ENCODE assay signal across 12 cellular contexts in the genomic region with DNA sequence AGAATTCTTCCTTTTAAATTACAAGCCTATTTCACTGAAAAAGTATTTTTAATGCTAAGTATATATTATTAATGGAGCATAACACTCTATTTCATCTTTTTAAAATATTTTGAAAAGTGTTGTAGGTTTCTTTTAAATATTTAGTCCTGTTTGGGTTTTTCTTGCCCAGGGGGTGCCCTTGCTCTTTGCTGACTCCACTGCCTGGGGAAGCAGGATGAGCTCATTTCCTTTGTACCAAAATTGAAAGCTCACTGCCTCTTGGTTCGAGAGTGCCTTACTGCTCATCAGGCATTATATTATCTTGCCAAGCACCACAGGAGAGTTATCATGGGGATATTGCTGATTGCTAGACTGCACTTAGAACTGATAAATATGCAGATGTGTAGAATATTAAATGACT.
DNase-seq lines count a peak whose midpoint lies in the region; ATAC-seq and TF ChIP-seq lines count a peak whose summit lies in the region.
"Had no signal": no experiment of that assay in that cellular context is flagged by ENCODE, and none has a peak within 500 bp of the region (broad histone marks: within the 10 kb centered on the region; RNA-seq: fewer than 3 reads in every experiment).

No MANE protein-coding gene starts in this region.

- no peak overlapping the region for H3K27ac Mint-ChIP-seq in chondrocyte (ENCODE audit: unreplicated experiment)
- no peak overlapping the region for H3K27ac Mint-ChIP-seq in activated CD8-positive, alpha-beta memory T cell treated with anti-CD3 and anti-CD28 coated beads, Interleukin-2, amount 10 ng/mL, durations not matched to agents 7 days and 5 days
- H3K27ac Mint-ChIP-seq: stimulated activated effector memory CD8-positive, alpha-beta T cell treated with anti-CD3 and anti-CD28 coated beads, Interleukin-12 subunit alpha, Interleukin-12 subunit beta, amount 100 ng/mL, for 72 hours had no signal

- peaks cover 15% of the 10 kb centered on the region for H3K4me1 Mint-ChIP-seq in chondrocyte (ENCODE audit: low read depth)
- H3K4me1 Mint-ChIP-seq in activated CD8-positive, alpha-beta memory T cell treated with anti-CD3 and anti-CD28 coated beads, Interleukin-2, amount 10 ng/mL, durations not matched to agents 7 days and 5 days, result no peaks in the 10 kb centered on the region
- H3K4me1 Mint-ChIP-seq: stimulated activated effector memory CD8-positive, alpha-beta T cell treated with anti-CD3 and anti-CD28 coated beads, Interleukin-12 subunit alpha, Interleukin-12 subunit beta, amount 100 ng/mL, for 72 hours had no signal

- CTCF ChIA-PET in activated CD8-positive, alpha-beta memory T cell treated with anti-CD3 and anti-CD28 coated beads, Interleukin-2, amount 10 ng/mL, durations not matched to agents 7 days and 5 days (lab: Charles Lee), result no interaction called here

- peaks cover 6% of the 10 kb centered on the region for H3K9me3 Mint-ChIP-seq in chondrocyte (ENCODE audit: low read depth)
- no peaks in the 10 kb centered on the region for H3K9me3 Mint-ChIP-seq in activated CD8-positive, alpha-beta memory T cell treated with anti-CD3 and anti-CD28 coated beads, Interleukin-2, amount 10 ng/mL, durations not matched to agents 7 days and 5 days (ENCODE audit: low read depth)

- no peaks in the 10 kb centered on the region for H3K36me3 Mint-ChIP-seq in chondrocyte (ENCODE audit: low read depth)
- H3K36me3 Mint-ChIP-seq in activated CD8-positive, alpha-beta memory T cell treated with anti-CD3 and anti-CD28 coated beads, Interleukin-2, amount 10 ng/mL, durations not matched to agents 7 days and 5 days, result no peaks in the 10 kb centered on the region
- H3K36me3 Mint-ChIP-seq: stimulated activated effector memory CD8-positive, alpha-beta T cell treated with anti-CD3 and anti-CD28 coated beads, Interleukin-12 subunit alpha, Interleukin-12 subunit beta, amount 100 ng/mL, for 72 hours had no signal

- peak; percentile 74 for ATAC-seq in GM21717 (IDR thresholded peaks at IDR 0.05; ENCODE audit: unreplicated experiment)
- ATAC-seq in GM19397 (IDR thresholded peaks at IDR 0.05; ENCODE audit: unreplicated experiment), result no peak
- no peak for ATAC-seq in omental fat pad (ENCODE audit: low FRiP score)
- ATAC-seq in activated CD8-positive, alpha-beta memory T cell treated with anti-CD3 and anti-CD28 coated beads, Interleukin-2, amount 10 ng/mL, durations not matched to agents 7 days and 5 days, result no peak
- no peak for ATAC-seq in HG02610 (IDR thresholded peaks at IDR 0.05; ENCODE audit: unreplicated experiment)
- ATAC-seq: left ventricle myocardium superior; stimulated activated effector memory CD8-positive, alpha-beta T cell treated with anti-CD3 and anti-CD28 coated beads, Interleukin-12 subunit alpha, Interleukin-12 subunit beta, amount 100 ng/mL, for 72 hours had no signal

- no peaks in the 10 kb centered on the region for H3K27me3 Mint-ChIP-seq in chondrocyte (ENCODE audit: low read depth)
- no peaks in the 10 kb centered on the region for H3K27me3 Mint-ChIP-seq in activated CD8-positive, alpha-beta memory T cell treated with anti-CD3 and anti-CD28 coated beads, Interleukin-2, amount 10 ng/mL, durations not matched to agents 7 days and 5 days

- TF ChIP-seq CTCF in chondrocyte (IDR thresholded peaks at IDR 0.05), result peak; percentile 65
- no peak for TF ChIP-seq CTCF in omental fat pad (IDR thresholded peaks at IDR 0.05)

- no peak overlapping the region for H3K4me3 Mint-ChIP-seq in chondrocyte (ENCODE audit: unreplicated experiment)
- no peak overlapping the region for H3K4me3 Mint-ChIP-seq in activated CD8-positive, alpha-beta memory T cell treated with anti-CD3 and anti-CD28 coated beads, Interleukin-2, amount 10 ng/mL, durations not matched to agents 7 days and 5 days
- H3K4me3 Mint-ChIP-seq: stimulated activated effector memory CD8-positive, alpha-beta T cell treated with anti-CD3 and anti-CD28 coated beads, Interleukin-12 subunit alpha, Interleukin-12 subunit beta, amount 100 ng/mL, for 72 hours had no signal

- peak; percentile 7 for DNase-seq in M059J (ENCODE audit: low read depth)
- no peak for DNase-seq in chondrocyte (ENCODE audit: low spot score)
- peak; percentile 34 for DNase-seq in putamen (ENCODE audit: low spot score)
- no peak for DNase-seq in omental fat pad (ENCODE audit: low spot score)
- DNase-seq in activated CD8-positive, alpha-beta memory T cell treated with anti-CD3 and anti-CD28 coated beads, Interleukin-2, amount 10 ng/mL, durations not matched to agents 7 days and 5 days, result no peak
- DNase-seq: activated effector memory CD4-positive, alpha-beta T cell treated with anti-CD3 and anti-CD28 coated beads, Interleukin-2, amount 50 U/mL, for 16 hours; left ventricle myocardium superior; NCI-H2227 treated with DMSO at 0.1 percent for 48 hours had no signal

Comparison
In these comparisons a context has a peak if more than half of its experiments do, and no peak if none do; other contexts are left out.
1. DNase-seq: peak in M059J (single experiment) and putamen (single experiment); none in chondrocyte (single experiment), omental fat pad (single experiment) and activated CD8-positive, alpha-beta memory T cell treated with anti-CD3 and anti-CD28 coated beads, Interleukin-2, amount 10 ng/mL, durations not matched to agents 7 days and 5 days (single experiment).